ENCODE assay signal across 8 cellular contexts in genomic region chr19:54464044-54464623, GRCh38. TPM values are rescaled to one million over a fixed set of nuclear protein-coding genes. Genes with fewer than 3 reads are reported as not detected.
DNase-seq lines count a peak whose midpoint lies in the region; ATAC-seq and TF ChIP-seq lines count a peak whose summit lies in the region.

No MANE protein-coding gene starts in this region.

- H3K27me3 Mint-ChIP-seq in activated CD4-positive, alpha-beta T cell treated with anti-CD3 and anti-CD28 coated beads, Interleukin-2, amount 10 ng/mL, durations not matched to agents 7 days and 5 days, result peaks cover 21% of the 10 kb centered on the region

- peak overlapping the region; percentile 79 for H3K4me3 Mint-ChIP-seq in activated CD4-positive, alpha-beta T cell treated with anti-CD3 and anti-CD28 coated beads, Interleukin-2, amount 10 ng/mL, durations not matched to agents 7 days and 5 days

- no peaks in the 10 kb centered on the region for H3K9me3 ChIP-seq in left lung

- CTCF ChIA-PET in activated CD4-positive, alpha-beta T cell treated with anti-CD3 and anti-CD28 coated beads, Interleukin-2, amount 10 ng/mL, durations not matched to agents 7 days and 5 days (lab: Charles Lee), result interaction anchor here (0.6 to 1.4 kb wide), 4 partner anchors 11 to 305 kb away, joined by 3 to 5 read pairs (median 4); partner anchors contain the start of gene LENG1

- peak overlapping the region; percentile 65 for H3K4me3 ChIP-seq in AG10803 (ENCODE audit: low read length)
- H3K4me3 ChIP-seq in coronary artery, result peak overlapping the region; percentile 90
- peak overlapping the region; percentile 41 to 67 for H3K4me3 ChIP-seq in left lung

- H3K27me3 ChIP-seq in left lung, result peaks cover 0 to 20% of the 10 kb centered on the region in 2 donors

- H3K27ac ChIP-seq in coronary artery, result peak overlapping the region; percentile 88 to 100
- H3K27ac ChIP-seq in left lung, result peak overlapping the region; percentile 97

- peaks cover 17 to 34% of the 10 kb centered on the region in 2 donors for H3K4me1 ChIP-seq in left lung

- DNase-seq in AG10803 (ENCODE audit: low read depth), result peak; percentile 49
- DNase-seq in NCI-H510A (lab: John Stamatoyannopoulos, UW), result peak; percentile 79
- peak; percentile 92 for DNase-seq in activated CD4-positive, alpha-beta T cell treated with anti-CD3 and anti-CD28 coated beads, Interleukin-2, amount 10 ng/mL, durations not matched to agents 7 days and 5 days
- DNase-seq in coronary artery (ENCODE audit: low spot score), result peak; percentile 93
- peak; percentile 92 to 94 for DNase-seq in left lung
- DNase-seq in stimulated activated CD4-positive, alpha-beta T cell treated with anti-CD3 and anti-CD28 coated beads, TNF-alpha, amount 100 ng/mL, for 24 hours (ENCODE audit: low read depth in 3 of 3), result peak; percentile 69 to 89 (median 74)

- TF ChIP-seq CTCF in AG10803 (conservative IDR thresholded peaks at IDR 0.05; ENCODE audit: low read length) (no peak), coronary artery (IDR thresholded peaks at IDR 0.05) (no peak), left lung (IDR thresholded peaks at IDR 0.05) (no peak)

- peaks cover 32% of the 10 kb centered on the region for H3K4me1 Mint-ChIP-seq in activated CD4-positive, alpha-beta T cell treated with anti-CD3 and anti-CD28 coated beads, Interleukin-2, amount 10 ng/mL, durations not matched to agents 7 days and 5 days

- ATAC-seq in GM19035 (IDR thresholded peaks at IDR 0.05; ENCODE audit: unreplicated experiment), result peak; percentile 49
- ATAC-seq in HG03196 (IDR thresholded peaks at IDR 0.05; ENCODE audit: unreplicated experiment), result peak; percentile 45
- peak; percentile 75 for ATAC-seq in left lung

- H3K36me3 Mint-ChIP-seq in activated CD4-positive, alpha-beta T cell treated with anti-CD3 and anti-CD28 coated beads, Interleukin-2, amount 10 ng/mL, durations not matched to agents 7 days and 5 days (ENCODE audit: low read depth), result peaks cover 16% of the 10 kb centered on the region

- H3K36me3 ChIP-seq in left lung, result peaks cover 0 to 34% of the 10 kb centered on the region in 2 donors

- intact Hi-C loops in left lung (cut with DNase I), result no loop called here

- peak overlapping the region; percentile 89 for H3K27ac Mint-ChIP-seq in activated CD4-positive, alpha-beta T cell treated with anti-CD3 and anti-CD28 coated beads, Interleukin-2, amount 10 ng/mL, durations not matched to agents 7 days and 5 days

- H3K9me3 Mint-ChIP-seq in activated CD4-positive, alpha-beta T cell treated with anti-CD3 and anti-CD28 coated beads, Interleukin-2, amount 10 ng/mL, durations not matched to agents 7 days and 5 days, result no peaks in the 10 kb centered on the region

- POLR2A ChIA-PET in activated CD4-positive, alpha-beta T cell treated with anti-CD3 and anti-CD28 coated beads, Interleukin-2, amount 10 ng/mL, durations not matched to agents 7 days and 5 days (lab: Charles Lee), result interaction anchor here (1.5 kb wide), 1 partner anchor 15 kb away, joined by 12 read pairs; the partner anchor contains the start of gene LENG8

RNA-seq across cellular contexts. Expression of gene LENG9, which starts 0.6 kb away (rescaled TPM):
- total RNA-seq in activated CD4-positive, alpha-beta T cell treated with anti-CD3 and anti-CD28 coated beads, Interleukin-2, amount 10 ng/mL, durations not matched to agents 7 days and 5 days, result 1 to 10 TPM; 3.8 to 5.4 TPM
- 1 to 10 TPM; 5.4 to 8.8 TPM for total RNA-seq in left lung

RNA-seq across cellular contexts. Expression of gene CDC42EP5, which starts 9.0 kb away (rescaled TPM):
- not detected for total RNA-seq in activated CD4-positive, alpha-beta T cell treated with anti-CD3 and anti-CD28 coated beads, Interleukin-2, amount 10 ng/mL, durations not matched to agents 7 days and 5 days
- 10 to 100 TPM; 20.4 to 29.8 TPM for total RNA-seq in left lung

RNA-seq across cellular contexts. Expression of gene LENG8, which starts 15.1 kb away (rescaled TPM):
- total RNA-seq in activated CD4-positive, alpha-beta T cell treated with anti-CD3 and anti-CD28 coated beads, Interleukin-2, amount 10 ng/mL, durations not matched to agents 7 days and 5 days, result 100 to 1,000 TPM; 245 to 248 TPM
- total RNA-seq in left lung, result 100 to 1,000 TPM; 138 to 144 TPM

RNA-seq across cellular contexts. Expression of gene LAIR2, which starts 38.5 kb away (rescaled TPM):
- 1 to 10 TPM; 3.1 to 3.7 TPM for total RNA-seq in activated CD4-positive, alpha-beta T cell treated with anti-CD3 and anti-CD28 coated beads, Interleukin-2, amount 10 ng/mL, durations not matched to agents 7 days and 5 days
- 1 to 10 TPM; 1.0 to 1.4 TPM for total RNA-seq in left lung

RNA-seq across cellular contexts. Expression of gene TTYH1, which starts 48.9 kb away (rescaled TPM):
- total RNA-seq in activated CD4-positive, alpha-beta T cell treated with anti-CD3 and anti-CD28 coated beads, Interleukin-2, amount 10 ng/mL, durations not matched to agents 7 days and 5 days, result 1 to 10 TPM in 1 of 2 experiments, under 1 TPM in 1; 0.72 to 1.2 TPM
- not detected for total RNA-seq in left lung

Comparison
In these comparisons a context has a peak if more than half of its experiments do, and no peak if none do; other contexts are left out.
1. Peak in every context shown above with its lines: DNase-seq, ATAC-seq, H3K4me3 ChIP-seq and H3K27ac ChIP-seq.
2. RNA of gene CDC42EP5, which starts 9.0 kb away (total RNA-seq): 20.4 to 29.8 TPM in left lung; not detected in activated CD4-positive, alpha-beta T cell treated with anti-CD3 and anti-CD28 coated beads, Interleukin-2, amount 10 ng/mL, durations not matched to agents 7 days and 5 days; every median in the first group is over 10 times any median in the second.